Comparison of ENCODE assay signal across 14 cellular contexts in the genomic region with DNA sequence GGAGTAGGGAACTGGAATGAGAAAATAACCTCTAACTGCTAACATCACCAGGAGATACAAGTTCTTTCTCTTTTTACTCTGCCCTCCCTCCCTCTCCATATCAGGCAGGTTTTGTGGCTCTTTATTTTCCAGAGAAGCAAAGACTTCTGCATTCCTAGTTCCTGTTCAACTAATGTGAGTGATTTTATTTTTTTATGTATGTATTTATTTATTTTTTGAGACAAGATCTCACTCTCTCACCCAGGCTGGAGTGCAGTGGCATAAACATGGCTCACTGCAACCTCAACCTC. TPM values are rescaled to one million over a fixed set of nuclear protein-coding genes. Genes with fewer than 3 reads are reported as not detected.
A peak's percentile ranks its signal among the peaks of the same experiment; 100 is the strongest.
DNase-seq lines count a peak whose midpoint lies in the region; ATAC-seq and TF ChIP-seq lines count a peak whose summit lies in the region.
"Had no signal": no experiment of that assay in that cellular context is flagged by ENCODE, and none has a peak within 500 bp of the region (broad histone marks: within the 10 kb centered on the region; RNA-seq: fewer than 3 reads in every experiment).

No MANE protein-coding gene starts in this region.

- H3K36me3 Mint-ChIP-seq in activated naive CD4-positive, alpha-beta T cell treated with anti-CD3 and anti-CD28 coated beads, Interleukin-2, amount 50 U/mL, for 24 hours: no peaks in the 10 kb centered on the region
- H3K36me3 Mint-ChIP-seq in mesothelial cell of epicardium: no peaks in the 10 kb centered on the region

- no peak for TF ChIP-seq POLR2A in breast epithelium (IDR thresholded peaks at IDR 0.05)

- H3K9me3 Mint-ChIP-seq in activated naive CD4-positive, alpha-beta T cell treated with anti-CD3 and anti-CD28 coated beads, Interleukin-2, amount 50 U/mL, for 24 hours: no peaks in the 10 kb centered on the region
- H3K9me3 Mint-ChIP-seq in mesothelial cell of epicardium: no peaks in the 10 kb centered on the region
- H3K9me3 Mint-ChIP-seq: effector memory CD8-positive, alpha-beta T cell had no signal

- intact Hi-C loops in breast epithelium (cut with DNase I; ENCODE audit: low total_unique reads) (no loop called here), tibial artery (cut with DNase I; ENCODE audit: low total_unique reads) (no loop called here)

- no peak overlapping the region for H3K4me3 Mint-ChIP-seq in activated naive CD4-positive, alpha-beta T cell treated with anti-CD3 and anti-CD28 coated beads, Interleukin-2, amount 50 U/mL, for 24 hours
- no peak overlapping the region for H3K4me3 Mint-ChIP-seq in mesothelial cell of epicardium
- H3K4me3 Mint-ChIP-seq: effector memory CD8-positive, alpha-beta T cell had no signal

- peaks cover 0 to 36% of the 10 kb centered on the region in 2 donors for H3K4me1 ChIP-seq in breast epithelium
- H3K4me1 ChIP-seq in tibial artery: peaks cover 0 to 49% (median 24%) of the 10 kb centered on the region in 4 donors

- DNase-seq in activated naive CD4-positive, alpha-beta T cell treated with anti-CD3 and anti-CD28 coated beads, Interleukin-2, amount 50 U/mL, for 16 hours: no peak
- DNase-seq in breast epithelium (ENCODE audit: low spot score in 2 of 2): no peak
- DNase-seq in mesothelial cell of epicardium (ENCODE audit: low spot score in 2 of 2, unreplicated experiment in 2 of 2): no peak
- no peak for DNase-seq in tibial artery
- no peak for DNase-seq in NCI-H1417 treated with DMSO at 0.1 percent for 48 hours (lab: John Stamatoyannopoulos, UW)
- DNase-seq in HPDE6-E6E7 (ENCODE audit: extremely low spot score): no peak
- DNase-seq: activated naive CD4-positive, alpha-beta T cell; effector memory CD8-positive, alpha-beta T cell; NCI-H1092 treated with DMSO at 0.1 percent for 48 hours; NCI-H226; stimulated activated CD4-positive, alpha-beta T cell treated with anti-CD3 and anti-CD28 coated beads, Interleukin-4, amount 100 ng/mL, for 24 hours had no signal

- H3K27ac Mint-ChIP-seq in activated naive CD4-positive, alpha-beta T cell treated with anti-CD3 and anti-CD28 coated beads, Interleukin-2, amount 50 U/mL, for 24 hours: peak overlapping the region; percentile 78
- peak overlapping the region; percentile 37 for H3K27ac Mint-ChIP-seq in mesothelial cell of epicardium
- H3K27ac Mint-ChIP-seq: effector memory CD8-positive, alpha-beta T cell had no signal

- no peak for ATAC-seq in HG03039 (IDR thresholded peaks at IDR 0.05; ENCODE audit: unreplicated experiment)
- ATAC-seq: activated CD4-positive, CD25-positive, alpha-beta regulatory T cell treated with anti-CD3 and anti-CD28 coated beads, Interleukin-2, amount 50 U/mL, for 24 hours; effector memory CD8-positive, alpha-beta T cell had no signal

- H3K4me3 ChIP-seq in breast epithelium (no peak overlapping the region), tibial artery (no peak overlapping the region)

- H3K36me3 ChIP-seq in breast epithelium (no peaks in the 10 kb centered on the region), tibial artery (no peaks in the 10 kb centered on the region)

- TF ChIP-seq CTCF in breast epithelium (IDR thresholded peaks at IDR 0.05) (no peak), mesothelial cell of epicardium (IDR thresholded peaks at IDR 0.05; ENCODE audit: unreplicated experiment) (no peak), tibial artery (IDR thresholded peaks at IDR 0.05) (no peak)

- H3K27me3 ChIP-seq in breast epithelium: no peaks in the 10 kb centered on the region
- H3K27me3 ChIP-seq in tibial artery: no peaks in the 10 kb centered on the region

- H3K4me1 Mint-ChIP-seq in activated naive CD4-positive, alpha-beta T cell treated with anti-CD3 and anti-CD28 coated beads, Interleukin-2, amount 50 U/mL, for 24 hours: peaks cover 39% of the 10 kb centered on the region
- H3K4me1 Mint-ChIP-seq in mesothelial cell of epicardium: peaks cover 46% of the 10 kb centered on the region

- H3K27me3 Mint-ChIP-seq in activated naive CD4-positive, alpha-beta T cell treated with anti-CD3 and anti-CD28 coated beads, Interleukin-2, amount 50 U/mL, for 24 hours: no peaks in the 10 kb centered on the region
- H3K27me3 Mint-ChIP-seq in mesothelial cell of epicardium (ENCODE audit: low read depth): no peaks in the 10 kb centered on the region
- H3K27me3 Mint-ChIP-seq: effector memory CD8-positive, alpha-beta T cell had no signal

- H3K27ac ChIP-seq in breast epithelium (peak overlapping the region; percentile 68 to 97), tibial artery (peak overlapping the region; percentile 89 to 90)

- H3K9me3 ChIP-seq in breast epithelium (no peaks in the 10 kb centered on the region), tibial artery (no peaks in the 10 kb centered on the region)

RNA-seq across cellular contexts. Expression of a gene that starts 6.0 kb away (rescaled TPM):
- 10 to 100 TPM in 2 of 3 donors, 1 to 10 TPM in 1; 7.7 to 64.1 (median 20.0) TPM for total RNA-seq in breast epithelium
- 131 to 136 TPM (median 134 TPM) in 3 replicates for total RNA-seq in mesothelial cell of epicardium

RNA-seq across cellular contexts. Expression of a gene that starts 7.8 kb away (rescaled TPM):
- total RNA-seq in breast epithelium: 100 to 1,000 TPM in 2 of 3 donors, 10 to 100 TPM in 1; 80.5 to 171 (median 142) TPM
- 96.5 to 101 TPM (median 99.8 TPM) in 3 replicates for total RNA-seq in mesothelial cell of epicardium

RNA-seq across cellular contexts. Expression of a gene that starts 30.2 kb away (rescaled TPM):
- total RNA-seq in breast epithelium (100 to 1,000 TPM; 189 to 269 (median 212) TPM), mesothelial cell of epicardium (1,084 to 1,110 TPM (median 1,094 TPM) in 3 replicates)

RNA-seq across cellular contexts. Expression of a gene that starts 33.2 kb away (rescaled TPM):
- 10 to 100 TPM in 2 of 3 donors, 1 to 10 TPM in 1; 8.5 to 14.9 (median 13.4) TPM for total RNA-seq in breast epithelium
- 49.7 to 51.9 TPM (median 49.8 TPM) in 3 replicates for total RNA-seq in mesothelial cell of epicardium

RNA-seq across cellular contexts. Expression of a gene that starts 59.5 kb away (rescaled TPM):
- total RNA-seq in breast epithelium: 1 to 10 TPM; 1.8 to 4.0 (median 2.3) TPM
- total RNA-seq in mesothelial cell of epicardium: 34.6 to 40.2 TPM (median 36.1 TPM) in 3 replicates
